ENCODE assay signal across 9 cellular contexts in genomic region chr2:160294339-160294803, GRCh38.
DNase-seq lines count a peak whose midpoint lies in the region; ATAC-seq and TF ChIP-seq lines count a peak whose summit lies in the region.
"Had no signal": no experiment of that assay in that cellular context is flagged by ENCODE, and none has a peak within 500 bp of the region (broad histone marks: within the 10 kb centered on the region; RNA-seq: fewer than 3 reads in every experiment).

No MANE protein-coding gene starts in this region.

- H3K36me3 Mint-ChIP-seq in activated naive CD8-positive, alpha-beta T cell treated with anti-CD3 and anti-CD28 coated beads, Interleukin-2, amount 10 ng/mL, durations not matched to agents 7 days and 5 days = peaks cover 71% of the 10 kb centered on the region
- H3K36me3 Mint-ChIP-seq in Caco-2 (ENCODE audit: insufficient read depth, unreplicated experiment) = peaks cover 70% of the 10 kb centered on the region

- POLR2A ChIA-PET in activated naive CD8-positive, alpha-beta T cell treated with anti-CD3 and anti-CD28 coated beads, Interleukin-2, amount 10 ng/mL, durations not matched to agents 7 days and 5 days (lab: Charles Lee) = no interaction called here
- POLR2A ChIA-PET in Caco-2 (lab: Charles Lee) = no interaction called here

- TF ChIP-seq POLR2A in right lobe of liver (IDR thresholded peaks at IDR 0.05) = no peak
- no peak for TF ChIP-seq POLR2A in thyroid gland (IDR thresholded peaks at IDR 0.05)

- 36% methylated on average over 5 of the region's 5 CpGs for whole genome bisulfite sequencing in right lobe of liver (ENCODE audit: insufficient coverage, low coverage, low lambda C conversion rate, missing lambda C conversion rate)
- WGBS in thyroid gland, 2 donors = 73 to 74% methylated on average over 5 of the region's 5 CpGs

- no TSS peak for BruUV-seq in Caco-2 (replicated peaks; lab: Mats Ljungman, UMichigan)

- H3K36me3 ChIP-seq in right lobe of liver (no peaks in the 10 kb centered on the region), thyroid gland (peaks cover 0 to 5% of the 10 kb centered on the region in 2 donors), Caco-2 (ENCODE audit: control insufficient read depth, insufficient read depth, low read length) (peaks cover 3% of the 10 kb centered on the region)

- no peak overlapping the region for H3K27ac Mint-ChIP-seq in activated naive CD8-positive, alpha-beta T cell treated with anti-CD3 and anti-CD28 coated beads, Interleukin-2, amount 10 ng/mL, durations not matched to agents 7 days and 5 days
- H3K27ac Mint-ChIP-seq in Caco-2 (ENCODE audit: unreplicated experiment) = no peak overlapping the region

- CTCF ChIA-PET in Caco-2 (lab: Charles Lee) = no interaction called here

- TF ChIP-seq CTCF in right lobe of liver (IDR thresholded peaks at IDR 0.05) (no peak), thyroid gland (IDR thresholded peaks at IDR 0.05) (no peak), Caco-2 (IDR thresholded peaks at IDR 0.05; ENCODE audit: insufficient read depth in 1 of 2, low read depth in 1 of 2, low read length in 1 of 2, severe bottlenecking in 1 of 2, unreplicated experiment in 1 of 2) (no peak)

- intact Hi-C loops in right lobe of liver (cut with DNase I) (no loop called here), thyroid gland (cut with DNase I) (no loop called here), Caco-2 (cut with micrococcal nuclease; ENCODE audit: unreplicated experiment) (no loop called here)

- H3K4me1 Mint-ChIP-seq in activated naive CD8-positive, alpha-beta T cell treated with anti-CD3 and anti-CD28 coated beads, Interleukin-2, amount 10 ng/mL, durations not matched to agents 7 days and 5 days = peaks cover 32% of the 10 kb centered on the region
- peaks cover 8% of the 10 kb centered on the region for H3K4me1 Mint-ChIP-seq in Caco-2 (ENCODE audit: low read depth, unreplicated experiment)

- H3K9me3 ChIP-seq in right lobe of liver (no peaks in the 10 kb centered on the region), thyroid gland (no peaks in the 10 kb centered on the region), Caco-2 (no peaks in the 10 kb centered on the region)

- H3K4me1 ChIP-seq in right lobe of liver = no peaks in the 10 kb centered on the region
- peaks cover 6 to 28% of the 10 kb centered on the region in 2 donors for H3K4me1 ChIP-seq in thyroid gland
- H3K4me1 ChIP-seq in Caco-2 = no peaks in the 10 kb centered on the region

- no peak overlapping the region for H3K4me3 Mint-ChIP-seq in activated naive CD8-positive, alpha-beta T cell treated with anti-CD3 and anti-CD28 coated beads, Interleukin-2, amount 10 ng/mL, durations not matched to agents 7 days and 5 days
- no peak overlapping the region for H3K4me3 Mint-ChIP-seq in Caco-2 (ENCODE audit: unreplicated experiment)
- H3K4me3 Mint-ChIP-seq: IgD-negative memory B cell had no signal

- H3K27me3 Mint-ChIP-seq in activated naive CD8-positive, alpha-beta T cell treated with anti-CD3 and anti-CD28 coated beads, Interleukin-2, amount 10 ng/mL, durations not matched to agents 7 days and 5 days = no peaks in the 10 kb centered on the region
- H3K27me3 Mint-ChIP-seq in Caco-2 (ENCODE audit: insufficient read depth, unreplicated experiment) = no peaks in the 10 kb centered on the region
- H3K27me3 Mint-ChIP-seq: IgD-negative memory B cell had no signal

- DNase-seq in activated naive CD8-positive, alpha-beta T cell treated with anti-CD3 and anti-CD28 coated beads, Interleukin-2, amount 10 ng/mL, durations not matched to agents 7 days and 5 days = no peak
- peak in 2 of 3 donors; percentile 60 to 61 for DNase-seq in right lobe of liver
- peak; percentile 20 to 23 for DNase-seq in thyroid gland
- DNase-seq in superior temporal gyrus (ENCODE audit: extremely low spot score) = no peak
- no peak for DNase-seq in Caco-2
- no peak for DNase-seq in GDM1 (lab: John Stamatoyannopoulos, UW)

- ATAC-seq in GM18907 (IDR thresholded peaks at IDR 0.05; ENCODE audit: unreplicated experiment) (peak; percentile 78), HG03457 (IDR thresholded peaks at IDR 0.05; ENCODE audit: unreplicated experiment) (peak; percentile 61), right lobe of liver (peak; percentile 71 to 89 (median 83))
- ATAC-seq in activated naive CD8-positive, alpha-beta T cell treated with anti-CD3 and anti-CD28 coated beads, Interleukin-2, amount 10 ng/mL, durations not matched to agents 7 days and 5 days (ENCODE audit: low read depth) = peak; percentile 47

- no peak overlapping the region for H3K4me3 ChIP-seq in right lobe of liver
- no peak overlapping the region for H3K4me3 ChIP-seq in thyroid gland (replicated peaks in 1 of 3)
- no peak overlapping the region for H3K4me3 ChIP-seq in Caco-2 (ENCODE audit: low read depth, low read length)

- peak overlapping the region in 1 of 3 donors; percentile 35 for H3K27ac ChIP-seq in right lobe of liver
- H3K27ac ChIP-seq in thyroid gland = no peak overlapping the region

- peaks cover 2% of the 10 kb centered on the region for H3K9me3 Mint-ChIP-seq in activated naive CD8-positive, alpha-beta T cell treated with anti-CD3 and anti-CD28 coated beads, Interleukin-2, amount 10 ng/mL, durations not matched to agents 7 days and 5 days
- no peaks in the 10 kb centered on the region for H3K9me3 Mint-ChIP-seq in Caco-2 (ENCODE audit: unreplicated experiment)
- H3K9me3 Mint-ChIP-seq: IgD-negative memory B cell had no signal

- H3K27me3 ChIP-seq in right lobe of liver (no peaks in the 10 kb centered on the region), thyroid gland (no peaks in the 10 kb centered on the region), Caco-2 (replicated peaks; ENCODE audit: control insufficient read depth, insufficient read depth, low read length) (no peaks in the 10 kb centered on the region)

Comparison
In these comparisons a context has a peak if more than half of its experiments do, and no peak if none do; other contexts are left out.
1. DNase-seq: peak in right lobe of liver (2 of 3) and thyroid gland (2 of 2); none in activated naive CD8-positive, alpha-beta T cell treated with anti-CD3 and anti-CD28 coated beads, Interleukin-2, amount 10 ng/mL, durations not matched to agents 7 days and 5 days (single experiment), superior temporal gyrus (single experiment), Caco-2 (0 of 2) and GDM1 (single experiment).
2. Peak in every context shown above with its lines, with median percentiles within 50 percentile points of each other: ATAC-seq.